24 cellular contexts compared by ENCODE assay signal in the genomic region with DNA sequence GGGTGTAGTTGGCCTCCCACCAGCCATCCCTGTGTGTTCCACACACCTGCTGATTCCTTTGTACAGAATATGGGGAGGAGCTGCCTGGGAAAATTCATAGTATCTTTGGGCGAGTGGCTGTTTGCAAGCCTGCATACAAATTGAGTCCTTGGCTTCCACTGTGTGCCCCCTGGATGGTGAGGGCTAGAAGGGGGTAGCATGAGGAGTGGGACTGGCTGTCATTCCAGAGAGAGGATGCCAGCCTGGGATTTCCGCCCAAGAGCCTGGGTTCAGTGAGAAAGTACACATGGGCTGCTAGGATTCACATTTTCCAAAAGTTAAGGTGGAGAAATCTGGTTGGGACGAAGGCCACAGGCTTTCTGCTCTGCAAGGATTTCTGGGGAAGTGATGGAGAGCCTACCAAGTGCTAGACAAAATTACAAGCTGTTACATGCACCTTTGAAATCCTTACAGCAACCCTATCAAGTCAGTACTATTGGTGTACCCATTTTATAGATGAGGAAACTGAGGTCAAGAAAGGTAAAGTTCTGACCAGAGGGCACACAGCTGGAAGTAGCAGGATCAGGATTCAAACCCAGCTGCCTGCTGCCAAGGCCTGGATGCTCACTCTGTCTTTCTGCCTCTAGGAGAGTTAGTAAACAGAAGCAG. TPM values are rescaled to one million over a fixed set of nuclear protein-coding genes. Genes with fewer than 3 reads are reported as not detected.
DNase-seq lines count a peak whose midpoint lies in the region; ATAC-seq, FAIRE-seq and TF ChIP-seq lines count a peak whose summit lies in the region.
"Had no signal": no experiment of that assay in that cellular context is flagged by ENCODE, and none has a peak within 500 bp of the region (broad histone marks: within the 10 kb centered on the region; RNA-seq: fewer than 3 reads in every experiment).

No MANE protein-coding gene starts in this region.

- H3K4me1 Mint-ChIP-seq in activated T-helper 1 cell treated with anti-CD3 and anti-CD28 coated beads, Interleukin-12 subunit alpha, Interleukin-12 subunit beta, Interleukin-2, Interleukin-4 antibody, amounts not matched to agents 30 ng/mL and 10 ng/mL and 1 ng/mL, durations not matched to agents 14 hours and 24 hours and 36 hours (ENCODE audit: low read depth), result no peaks in the 10 kb centered on the region
- H3K4me1 Mint-ChIP-seq: activated naive CD8-positive, alpha-beta T cell treated with anti-CD3 and anti-CD28 coated beads, Interleukin-2, amount 50 U/mL, for 24 hours had no signal

- no peaks in the 10 kb centered on the region for H3K36me3 ChIP-seq in K562 (ENCODE audit: control insufficient read depth, insufficient read depth, low read length)
- no peaks in the 10 kb centered on the region for H3K36me3 ChIP-seq in rectal smooth muscle tissue (ENCODE audit: control insufficient read depth, insufficient read depth, low read length)
- no peaks in the 10 kb centered on the region for H3K36me3 ChIP-seq in H7 (replicated peaks; ENCODE audit: control insufficient read depth, insufficient read depth, low read length)
- H3K36me3 ChIP-seq: MG63, neutrophil had no signal

- ATAC-seq in K562, result no peak
- ATAC-seq in GM21737 (IDR thresholded peaks at IDR 0.05; ENCODE audit: unreplicated experiment), result no peak
- ATAC-seq: activated naive CD8-positive, alpha-beta T cell treated with anti-CD3 and anti-CD28 coated beads, Interleukin-2, amount 50 U/mL, for 24 hours; stimulated activated naive CD8-positive, alpha-beta T cell treated with anti-CD3 and anti-CD28 coated beads, Interleukin-15, Interleukin-2, amounts not matched to agents 100 U/mL and 50 U/mL, for 24 hours; T-helper 17 cell had no signal

- H3K4me3 ChIP-seq in K562 (no peak overlapping the region), rectal smooth muscle tissue (ENCODE audit: low read length) (no peak overlapping the region), H7 (ENCODE audit: insufficient read depth, low read depth, low read length) (no peak overlapping the region)
- H3K4me3 ChIP-seq: body of pancreas, MG63, SK-N-MC had no signal

- no peak overlapping the region for H2AFZ ChIP-seq in K562 (ENCODE audit: low read depth, low read length)

- TF ChIP-seq POLR2A in K562 (conservative IDR thresholded peaks at IDR 0.05), result no peak

- no TSS peak for BruUV-seq in K562 (replicated peaks; lab: Mats Ljungman, UMichigan)

- no peak overlapping the region for H3K9ac ChIP-seq in K562 (ENCODE audit: insufficient read depth in 1 of 2, low read depth in 2 of 2, low read length in 2 of 2)
- no peak overlapping the region for H3K9ac ChIP-seq in rectal smooth muscle tissue (ENCODE audit: low read length)

- no peak overlapping the region for H3K27ac ChIP-seq in K562 (ENCODE audit: extremely low read depth, low read depth, low read length)
- peak overlapping the region; percentile 92 for H3K27ac ChIP-seq in rectal smooth muscle tissue (ENCODE audit: low read depth, low read length)
- H3K27ac ChIP-seq: HL-60, neutrophil, SK-N-MC had no signal

- H3K9me1 ChIP-seq in K562 (ENCODE audit: control insufficient read depth, insufficient read depth, low read length), result no peaks in the 10 kb centered on the region

- in situ Hi-C loops in K562 (cut with MboI), result no loop called here

- H4K20me1 ChIP-seq in K562 (replicated peaks; ENCODE audit: control insufficient read depth, insufficient read depth, low read length), result no peaks in the 10 kb centered on the region

- TF ChIP-seq CTCF in K562 (IDR thresholded peaks at IDR 0.05 in 2 of 3, conservative IDR thresholded peaks at IDR 0.05 in 1 of 3; ENCODE audit: insufficient read depth in 2 of 3, low read depth in 1 of 3, low read length in 3 of 3), result no peak

- WGBS in K562 (ENCODE audit: insufficient coverage, low coverage, missing lambda C conversion rate), result 6% methylated on average over 3 of the region's 3 CpGs

- H3K4me1 ChIP-seq in K562 (replicated peaks in 1 of 2; ENCODE audit: control insufficient read depth in 2 of 2, insufficient read depth in 2 of 2, low read length in 2 of 2) (no peaks in the 10 kb centered on the region; a peak in 1 of 5 replicates), rectal smooth muscle tissue (ENCODE audit: control insufficient read depth, insufficient read depth, low read length) (peaks cover 34% of the 10 kb centered on the region)

- TF ChIP-seq EP300 in K562 (IDR thresholded peaks at IDR 0.05; ENCODE audit: low read length), result no peak

- H3K27me3 ChIP-seq in K562 (ENCODE audit: control insufficient read depth in 2 of 2, insufficient read depth in 2 of 2, low read length in 2 of 2), result peaks cover 2 to 62% of the 10 kb centered on the region in 2 experiments; a peak in 3 of 5 replicates
- no peaks in the 10 kb centered on the region for H3K27me3 ChIP-seq in rectal smooth muscle tissue (ENCODE audit: control insufficient read depth, insufficient read depth, low read length)
- H3K27me3 ChIP-seq in H7 (ENCODE audit: control insufficient read depth, insufficient read depth, low read length), result no peaks in the 10 kb centered on the region
- H3K27me3 ChIP-seq: body of pancreas, MG63, neutrophil had no signal

- intact Hi-C loops in K562 (cut with micrococcal nuclease), result no loop called here
- intact Hi-C loops in activated T-helper 1 cell treated with anti-CD3 and anti-CD28 coated beads, Interleukin-12 subunit alpha, Interleukin-12 subunit beta, Interleukin-2, Interleukin-4 antibody, amounts not matched to agents 30 ng/mL and 10 ng/mL and 1 ng/mL, durations not matched to agents 14 hours and 24 hours and 36 hours (cut with micrococcal nuclease), result no loop called here

- FAIRE-seq in K562 (lab: Jason Lieb, UNC) (no peak), islet of Langerhans (lab: Jason Lieb, UNC) (peak; percentile 69)
- FAIRE-seq: colon, GM19239 had no signal

- H3K27me3 Mint-ChIP-seq in activated T-helper 1 cell treated with anti-CD3 and anti-CD28 coated beads, Interleukin-12 subunit alpha, Interleukin-12 subunit beta, Interleukin-2, Interleukin-4 antibody, amounts not matched to agents 30 ng/mL and 10 ng/mL and 1 ng/mL, durations not matched to agents 14 hours and 24 hours and 36 hours (ENCODE audit: insufficient read depth), result no peaks in the 10 kb centered on the region
- H3K27me3 Mint-ChIP-seq: activated naive CD8-positive, alpha-beta T cell treated with anti-CD3 and anti-CD28 coated beads, Interleukin-2, amount 50 U/mL, for 24 hours; T-helper 17 cell had no signal

- peak; percentile 3 for DNase-seq in NCI-H1694 (lab: John Stamatoyannopoulos, UW)
- DNase-seq in K562 (ENCODE audit: extremely low read depth in 1 of 4, low spot score in 3 of 4), result no peak
- no peak for DNase-seq in activated T-helper 1 cell treated with anti-CD3 and anti-CD28 coated beads, Interleukin-12 subunit alpha, Interleukin-12 subunit beta, Interleukin-2, Interleukin-4 antibody, amounts not matched to agents 30 ng/mL and 10 ng/mL and 1 ng/mL, durations not matched to agents 14 hours and 24 hours and 36 hours (ENCODE audit: low spot score)
- no peak for DNase-seq in HUDEP-2 (lab: John Stamatoyannopoulos, UW; ENCODE audit: unreplicated experiment in 76 of 76)
- no peak for DNase-seq in H7
- DNase-seq: activated CD4-positive, alpha-beta T cell treated with anti-CD3 and anti-CD28 coated beads, Interleukin-2, amount 50 U/mL, for 1 hour; activated naive CD8-positive, alpha-beta T cell treated with anti-CD3 and anti-CD28 coated beads, Interleukin-2, amount 50 U/mL, for 24 hours; MG63; NCI-H524 treated with DMSO at 0.1 percent for 48 hours; RPMI8226; stimulated activated CD4-positive, alpha-beta T cell treated with anti-CD3 and anti-CD28 coated beads, Interleukin-4, amount 100 ng/mL, for 24 hours; stimulated activated naive CD8-positive, alpha-beta T cell treated with anti-CD3 and anti-CD28 coated beads, Interleukin-15, Interleukin-2, amounts not matched to agents 100 U/mL and 50 U/mL, for 24 hours; T-helper 17 cell had no signal

- H3K27ac Mint-ChIP-seq in activated T-helper 1 cell treated with anti-CD3 and anti-CD28 coated beads, Interleukin-12 subunit alpha, Interleukin-12 subunit beta, Interleukin-2, Interleukin-4 antibody, amounts not matched to agents 30 ng/mL and 10 ng/mL and 1 ng/mL, durations not matched to agents 14 hours and 24 hours and 36 hours, result no peak overlapping the region
- H3K27ac Mint-ChIP-seq: activated naive CD8-positive, alpha-beta T cell treated with anti-CD3 and anti-CD28 coated beads, Interleukin-2, amount 50 U/mL, for 24 hours; activated T-helper 2 cell treated with anti-CD3 and anti-CD28 coated beads, Interferon-gamma antibody, Interleukin-2, Interleukin-4, amounts not matched to agents 10 μg/mL and 5 μg/mL and 100 μg/mL, durations not matched to agents 14 hours and 24 hours and 36 hours had no signal

- H3K9me3 Mint-ChIP-seq in activated T-helper 1 cell treated with anti-CD3 and anti-CD28 coated beads, Interleukin-12 subunit alpha, Interleukin-12 subunit beta, Interleukin-2, Interleukin-4 antibody, amounts not matched to agents 30 ng/mL and 10 ng/mL and 1 ng/mL, durations not matched to agents 14 hours and 24 hours and 36 hours, result no peaks in the 10 kb centered on the region
- H3K9me3 Mint-ChIP-seq: activated naive CD8-positive, alpha-beta T cell treated with anti-CD3 and anti-CD28 coated beads, Interleukin-2, amount 50 U/mL, for 24 hours; activated T-helper 2 cell treated with anti-CD3 and anti-CD28 coated beads, Interferon-gamma antibody, Interleukin-2, Interleukin-4, amounts not matched to agents 10 μg/mL and 5 μg/mL and 100 μg/mL, durations not matched to agents 14 hours and 24 hours and 36 hours had no signal

- POLR2A ChIA-PET in K562 (lab: Yijun Ruan, JAX), result interaction anchor here (1.5 kb wide), 1 partner anchor 8 kb away, joined by 3 read pairs; no protein-coding TSS in a partner anchor

- H3K9me3 ChIP-seq in K562 (replicated peaks; ENCODE audit: control insufficient read depth, insufficient read depth, low read depth, low read length), result no peaks in the 10 kb centered on the region
- H3K9me3 ChIP-seq: body of pancreas, MG63, neutrophil had no signal

- H3K36me3 Mint-ChIP-seq in activated T-helper 1 cell treated with anti-CD3 and anti-CD28 coated beads, Interleukin-12 subunit alpha, Interleukin-12 subunit beta, Interleukin-2, Interleukin-4 antibody, amounts not matched to agents 30 ng/mL and 10 ng/mL and 1 ng/mL, durations not matched to agents 14 hours and 24 hours and 36 hours (ENCODE audit: low read depth), result no peaks in the 10 kb centered on the region

- no peak overlapping the region for H3K4me3 Mint-ChIP-seq in activated T-helper 1 cell treated with anti-CD3 and anti-CD28 coated beads, Interleukin-12 subunit alpha, Interleukin-12 subunit beta, Interleukin-2, Interleukin-4 antibody, amounts not matched to agents 30 ng/mL and 10 ng/mL and 1 ng/mL, durations not matched to agents 14 hours and 24 hours and 36 hours
- H3K4me3 Mint-ChIP-seq: activated naive CD8-positive, alpha-beta T cell treated with anti-CD3 and anti-CD28 coated beads, Interleukin-2, amount 50 U/mL, for 24 hours; T-helper 17 cell had no signal

- TF ChIP-seq RAD21 in K562 (CRISPR knock-in tag; conservative IDR thresholded peaks at IDR 0.05 in 1 of 2, IDR thresholded peaks at IDR 0.05 in 1 of 2), result no peak

- no peak overlapping the region for H3K4me2 ChIP-seq in K562 (ENCODE audit: insufficient read depth, low read length)

- CTCF ChIA-PET in K562 (lab: Yijun Ruan, JAX; ENCODE audit: low intra/inter-chr PET ratio), result no interaction called here

- no peaks in the 10 kb centered on the region for H3K79me2 ChIP-seq in K562 (ENCODE audit: control insufficient read depth, insufficient read depth, low read length)

RNA-seq across cellular contexts. Expression of a gene that starts 0.6 kb away (rescaled TPM):
- not detected in 2 replicates for total RNA-seq in K562 (2011; cell fraction: chromatin; rRNA removed; ENCODE audit: low replicate concordance)
- total RNA-seq in K562 (2011; cell fraction: nucleolus; rRNA removed), result not detected in 2 replicates
- total RNA-seq in K562 (2011; cell fraction: nucleoplasm; rRNA removed), result 0.08 TPM in 1 of 2 replicates, not detected in the other
- total RNA-seq in K562 (2014; rRNA removed) (not detected in 2 replicates), K562 (2014; rRNA removed; fragmentation: Illumina TruSeq; extraction: Trizol) (not detected in 2 replicates), K562 (2015; rRNA removed; fragmentation: Illumina TruSeq; extraction: Trizol) (not detected in 2 replicates), K562 (2021) (not detected in 2 replicates)
- polyA plus RNA-seq in K562 (2011; rRNA removed) (not detected in 2 replicates), K562 (2014; fragmentation: Illumina TruSeq; extraction: Trizol) (not detected in 2 replicates), K562 (2014; fragmentation: Nextera tagmentation; extraction: Ambion mirVana) (not detected), K562 (2014; rRNA removed) (not detected in 2 replicates)
- polyA plus RNA-seq in K562 (2011; cell fraction: cytosol; rRNA removed), result under 0.01 TPM in 1 of 2 replicates, not detected in the other
- polyA plus RNA-seq in K562 (2011; cell fraction: nucleus; rRNA removed), result 0.01 TPM in 1 of 2 replicates, not detected in the other
- not detected in 2 replicates for polyA plus RNA-seq in K562 (2012)
- not detected in 2 replicates for polyA minus RNA-seq in K562 (2011; rRNA and poly(A)+ RNA removed)
- not detected in 2 replicates for polyA minus RNA-seq in K562 (2011; cell fraction: cytosol; rRNA and poly(A)+ RNA removed)
- not detected in 2 replicates for polyA minus RNA-seq in K562 (2011; cell fraction: nucleus; rRNA and poly(A)+ RNA removed)
- total RNA-seq in activated T-helper 1 cell treated with anti-CD3 and anti-CD28 coated beads, Interleukin-12 subunit alpha, Interleukin-12 subunit beta, Interleukin-2, Interleukin-4 antibody, amounts not matched to agents 30 ng/mL and 10 ng/mL and 1 ng/mL, durations not matched to agents 14 hours and 24 hours and 36 hours, result 5.8 and 6.0 TPM in 2 replicates
- 0.18 and 0.21 TPM in 2 replicates for total RNA-seq in H7 (2014; rRNA removed; shearing (Covaris generic))
- total RNA-seq: pulmonary artery endothelial cell had no signal
